ENCODE assay signal across 21 cellular contexts in the genomic region with DNA sequence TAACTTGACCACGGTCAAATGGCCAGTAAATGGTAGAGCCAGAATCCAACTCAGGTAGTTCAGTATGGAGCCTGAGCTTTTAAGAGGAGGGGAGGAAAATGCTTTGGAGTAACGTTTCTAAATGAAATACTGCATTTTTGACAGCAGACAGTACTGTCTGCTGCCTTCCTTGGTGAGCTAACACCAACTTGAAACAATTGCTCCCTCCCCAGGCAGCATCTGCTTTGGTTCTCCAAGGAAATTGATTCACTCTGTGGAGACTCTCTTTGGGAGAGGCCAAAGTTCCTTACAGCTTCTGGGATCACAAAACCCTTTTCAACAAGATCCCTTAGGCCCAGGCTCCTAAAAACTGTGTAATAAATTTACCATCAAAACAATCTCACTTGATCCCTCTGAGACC.
A peak's percentile ranks its signal among the peaks of the same experiment; 100 is the strongest.
DNase-seq lines count a peak whose midpoint lies in the region; ATAC-seq and TF ChIP-seq lines count a peak whose summit lies in the region.
"Had no signal": no experiment of that assay in that cellular context is flagged by ENCODE, and none has a peak within 500 bp of the region (broad histone marks: within the 10 kb centered on the region; RNA-seq: fewer than 3 reads in every experiment).

No MANE protein-coding gene starts in this region.

- H3K4me3 ChIP-seq in AG04449 (ENCODE audit: low read depth, low read length) (no peak overlapping the region), choroid plexus epithelial cell (ENCODE audit: low read depth, low read length) (no peak overlapping the region), mesendoderm (ENCODE audit: low read length) (no peak overlapping the region)
- H3K4me3 ChIP-seq: cardiac muscle cell, SJSA1, stomach had no signal

- no peak for ATAC-seq in GM19324 (IDR thresholded peaks at IDR 0.05; ENCODE audit: low FRiP score, unreplicated experiment)
- ATAC-seq: HCT116; naive thymus-derived CD4-positive, alpha-beta T cell had no signal

- no peak overlapping the region for H2BK120ac ChIP-seq in mesendoderm (ENCODE audit: low read depth, low read length)

- DNase-seq in AG04449 (ENCODE audit: low read depth, low spot score) (no peak), HFFc6 (peak; percentile 34), choroid plexus epithelial cell (ENCODE audit: low read depth) (peak; percentile 61), mesendoderm (peak; percentile 42), OCI-M2 (lab: John Stamatoyannopoulos, UW; ENCODE audit: unreplicated experiment) (no peak), epidermal melanocyte (ENCODE audit: insufficient read length, low spot score) (no peak), NCI-H526 treated with DMSO at 0.1 percent for 48 hours (lab: John Stamatoyannopoulos, UW) (no peak)
- DNase-seq: activated CD4-positive, alpha-beta T cell treated with anti-CD3 and anti-CD28 coated beads for 4 hours; activated naive CD4-positive, alpha-beta T cell treated with anti-CD3 and anti-CD28 coated beads, Interleukin-2, amount 10 ng/mL, durations not matched to agents 7 days and 5 days; activated T-cell treated with anti-CD3 and anti-CD28 coated beads for 4 hours; effector CD4-positive, alpha-beta T cell; GF-D8; MM.1S; naive thymus-derived CD4-positive, alpha-beta T cell; NCI-H1694; NCI-H446 treated with DMSO at 0.1 percent for 48 hours; stomach had no signal

- H3K27me3 Mint-ChIP-seq in HFFc6 (ENCODE audit: insufficient read depth) = peaks cover 3% of the 10 kb centered on the region; the same call in 1 of the 2 replicates

- no peak overlapping the region for H3K56ac ChIP-seq in mesendoderm (ENCODE audit: low read length)

- peaks cover 21% of the 10 kb centered on the region for H3K4me1 Mint-ChIP-seq in HFFc6 (ENCODE audit: low read depth)
- H3K4me1 Mint-ChIP-seq: activated naive CD4-positive, alpha-beta T cell treated with anti-CD3 and anti-CD28 coated beads, Interleukin-2, amount 10 ng/mL, durations not matched to agents 7 days and 5 days had no signal

- no peak overlapping the region for H3K27ac Mint-ChIP-seq in HFFc6
- H3K27ac Mint-ChIP-seq: activated naive CD4-positive, alpha-beta T cell treated with anti-CD3 and anti-CD28 coated beads, Interleukin-2, amount 10 ng/mL, durations not matched to agents 7 days and 5 days had no signal

- no CpG with 5 or more reads among the region's 2 CpGs for WGBS in mesendoderm (ENCODE audit: extremely low coverage, insufficient coverage, low lambda C conversion rate)

- no peaks in the 10 kb centered on the region for H3K36me3 ChIP-seq in mesendoderm (ENCODE audit: control insufficient read depth, insufficient read depth, low read length)
- H3K36me3 ChIP-seq: cardiac muscle cell, SJSA1, stomach had no signal

- no peak overlapping the region for H4K8ac ChIP-seq in mesendoderm (ENCODE audit: low read depth, low read length)

- no peak overlapping the region for H3K9ac ChIP-seq in mesendoderm (ENCODE audit: low read length)

- H4K5ac ChIP-seq in mesendoderm (ENCODE audit: low read length) = no peak overlapping the region

- CTCF ChIA-PET in AG04449 (lab: Yijun Ruan, JAX) = interaction anchor here (0.9 to 2.6 kb wide), 6 partner anchors 8 to 63 kb away, joined by 3 to 17 read pairs (median 4); no protein-coding TSS in a partner anchor

- no peak overlapping the region for H2BK15ac ChIP-seq in mesendoderm (replicated peaks; ENCODE audit: low read depth)

- no peak overlapping the region for H3K4me2 ChIP-seq in mesendoderm (ENCODE audit: low read length)

- H3K4me3 Mint-ChIP-seq in HFFc6 = no peak overlapping the region
- H3K4me3 Mint-ChIP-seq: activated naive CD4-positive, alpha-beta T cell treated with anti-CD3 and anti-CD28 coated beads, Interleukin-2, amount 10 ng/mL, durations not matched to agents 7 days and 5 days; naive thymus-derived CD4-positive, alpha-beta T cell had no signal

- POLR2A ChIA-PET in AG04449 (lab: Yijun Ruan, JAX) = no interaction called here

- no peak overlapping the region for H3K18ac ChIP-seq in mesendoderm (ENCODE audit: low read length)

- H3K27ac ChIP-seq in mesendoderm (ENCODE audit: low read depth, low read length) = no peak overlapping the region
- H3K27ac ChIP-seq: cardiac muscle cell, SJSA1, stomach had no signal

- H3K27me3 ChIP-seq in mesendoderm (ENCODE audit: insufficient read depth, low read length, poor library complexity) = no peaks in the 10 kb centered on the region
- H3K27me3 ChIP-seq: cardiac muscle cell, SJSA1, stomach had no signal

- no peak overlapping the region for H3K23ac ChIP-seq in mesendoderm (ENCODE audit: low read length)

- no peak overlapping the region for H2AK5ac ChIP-seq in mesendoderm (ENCODE audit: low read length)

- H3K79me1 ChIP-seq in mesendoderm (ENCODE audit: low read length) = no peaks in the 10 kb centered on the region

- no peaks in the 10 kb centered on the region for H3K36me3 Mint-ChIP-seq in HFFc6 (ENCODE audit: low read depth)
- H3K36me3 Mint-ChIP-seq: activated naive CD4-positive, alpha-beta T cell treated with anti-CD3 and anti-CD28 coated beads, Interleukin-2, amount 10 ng/mL, durations not matched to agents 7 days and 5 days had no signal

- H2BK5ac ChIP-seq in mesendoderm (ENCODE audit: low read length) = no peak overlapping the region

- TF ChIP-seq CTCF in AG04449 (IDR thresholded peaks at IDR 0.05; ENCODE audit: insufficient read depth, low read length, missing control alignments) (peak; percentile 4), HFFc6 (IDR thresholded peaks at IDR 0.05) (peak; percentile 18; the same call in 1 of the 2 replicates), choroid plexus epithelial cell (conservative IDR thresholded peaks at IDR 0.05; ENCODE audit: low read depth, low read length) (peak; percentile 52)

- H3K79me2 ChIP-seq in mesendoderm (ENCODE audit: control insufficient read depth, insufficient read depth, low read length) = no peaks in the 10 kb centered on the region

- H3K9me3 Mint-ChIP-seq in HFFc6 = no peaks in the 10 kb centered on the region
- H3K9me3 Mint-ChIP-seq: activated naive CD4-positive, alpha-beta T cell treated with anti-CD3 and anti-CD28 coated beads, Interleukin-2, amount 10 ng/mL, durations not matched to agents 7 days and 5 days had no signal

- H3K4ac ChIP-seq in mesendoderm (ENCODE audit: low read depth, low read length) = no peak overlapping the region

- H3K4me1 ChIP-seq in mesendoderm (ENCODE audit: control insufficient read depth, low read depth, low read length) = no peaks in the 10 kb centered on the region
- H3K4me1 ChIP-seq: SJSA1 had no signal

Comparison
In these comparisons a context has a peak if more than half of its experiments do, and no peak if none do; other contexts are left out.
1. DNase-seq: peak in HFFc6 (single experiment), choroid plexus epithelial cell (single experiment) and mesendoderm (single experiment); none in AG04449 (single experiment), OCI-M2 (single experiment), epidermal melanocyte (single experiment) and NCI-H526 treated with DMSO at 0.1 percent for 48 hours (single experiment).
2. Peak in every context shown above with its lines, with median percentiles within 50 percentile points of each other: CTCF ChIP-seq.